17 cellular contexts compared by ENCODE assay signal in genomic region chr17:82970818-82971610, GRCh38.
A peak's percentile ranks its signal among the peaks of the same experiment; 100 is the strongest.
DNase-seq lines count a peak whose midpoint lies in the region; ATAC-seq and TF ChIP-seq lines count a peak whose summit lies in the region.
"Had no signal": no experiment of that assay in that cellular context is flagged by ENCODE, and none has a peak within 500 bp of the region (broad histone marks: within the 10 kb centered on the region; RNA-seq: fewer than 3 reads in every experiment).

No MANE protein-coding gene starts in this region.

- H2BK15ac ChIP-seq in neuronal stem cell (ENCODE audit: low read length), result no peak overlapping the region

- no peaks in the 10 kb centered on the region for H3K79me2 ChIP-seq in OCI-LY7 (ENCODE audit: insufficient read depth, low read depth, low read length)

- peak overlapping the region; percentile 81 for H3K27ac Mint-ChIP-seq in activated CD4-positive, alpha-beta T cell treated with anti-CD3 and anti-CD28 coated beads, Interleukin-2, amount 10 ng/mL, durations not matched to agents 7 days and 5 days
- no peak overlapping the region for H3K27ac Mint-ChIP-seq in CD4-positive, alpha-beta T cell
- H3K27ac Mint-ChIP-seq in naive thymus-derived CD4-positive, alpha-beta T cell, result no peak overlapping the region
- H3K27ac Mint-ChIP-seq in CD4-positive, alpha-beta memory T cell, result no peak overlapping the region

- intact Hi-C loops in OCI-LY7 (cut with micrococcal nuclease; ENCODE audit: unreplicated experiment), result loop anchor here (1.0 kb wide), 2 partner anchors 48 to 184 kb away; no protein-coding TSS in a partner anchor
- intact Hi-C loops in CD4-positive, alpha-beta T cell (cut with DNase I, micrococcal nuclease), result no loop called here
- intact Hi-C loops in naive thymus-derived CD4-positive, alpha-beta T cell (cut with micrococcal nuclease), result no loop called here
- intact Hi-C loops in CD4-positive, alpha-beta memory T cell (cut with micrococcal nuclease), result no loop called here

- H4K91ac ChIP-seq in neuronal stem cell (ENCODE audit: low read depth, low read length, poor library complexity), result no peak overlapping the region

- H4K20me1 ChIP-seq in OCI-LY7 (ENCODE audit: insufficient read depth, low read length), result no peaks in the 10 kb centered on the region

- no peak overlapping the region for H4K8ac ChIP-seq in neuronal stem cell (ENCODE audit: low read depth, low read length)

- no peak for TF ChIP-seq CTCF in OCI-LY7 (conservative IDR thresholded peaks at IDR 0.05; ENCODE audit: low read length)
- TF ChIP-seq CTCF in CD4-positive, alpha-beta T cell (IDR thresholded peaks at IDR 0.05), result no peak

- no peak overlapping the region for H3K4me3 Mint-ChIP-seq in activated CD4-positive, alpha-beta T cell treated with anti-CD3 and anti-CD28 coated beads, Interleukin-2, amount 10 ng/mL, durations not matched to agents 7 days and 5 days
- no peak overlapping the region for H3K4me3 Mint-ChIP-seq in CD4-positive, alpha-beta T cell
- peak overlapping the region in 3 of 10 donors; percentile 27 to 60 (median 49) for H3K4me3 Mint-ChIP-seq in naive thymus-derived CD4-positive, alpha-beta T cell
- no peak overlapping the region for H3K4me3 Mint-ChIP-seq in CD4-positive, alpha-beta memory T cell

- H3K36me3 Mint-ChIP-seq in activated CD4-positive, alpha-beta T cell treated with anti-CD3 and anti-CD28 coated beads, Interleukin-2, amount 10 ng/mL, durations not matched to agents 7 days and 5 days (ENCODE audit: low read depth), result no peaks in the 10 kb centered on the region
- no peaks in the 10 kb centered on the region for H3K36me3 Mint-ChIP-seq in CD4-positive, alpha-beta T cell (ENCODE audit: low read depth)
- peaks cover 0 to 16% (median 0%) of the 10 kb centered on the region in 5 donors for H3K36me3 Mint-ChIP-seq in naive thymus-derived CD4-positive, alpha-beta T cell
- no peaks in the 10 kb centered on the region for H3K36me3 Mint-ChIP-seq in CD4-positive, alpha-beta memory T cell

- POLR2A ChIA-PET in activated CD4-positive, alpha-beta T cell treated with anti-CD3 and anti-CD28 coated beads, Interleukin-2, amount 10 ng/mL, durations not matched to agents 7 days and 5 days (lab: Charles Lee), result no interaction called here
- POLR2A ChIA-PET in OCI-LY7 (lab: Charles Lee), result interaction anchor here (1.5 kb wide), 1 partner anchor 8 kb away, joined by 4 read pairs; no protein-coding TSS in a partner anchor
- POLR2A ChIA-PET in CD4-positive, alpha-beta T cell (lab: Charles Lee), result interaction anchor here (1.1 to 1.6 kb wide), 2 partner anchors 8 to 80 kb away, joined by 4 read pairs; no protein-coding TSS in a partner anchor
- POLR2A ChIA-PET in naive thymus-derived CD4-positive, alpha-beta T cell (lab: Charles Lee), result interaction anchor here (0.5 kb wide), 1 partner anchor 112 kb away, joined by 8 read pairs; no protein-coding TSS in a partner anchor
- POLR2A ChIA-PET in CD4-positive, alpha-beta memory T cell (lab: Charles Lee; ENCODE audit: partially characterized antibody), result no interaction called here

- no peak overlapping the region for H3K4ac ChIP-seq in neuronal stem cell (ENCODE audit: low read length)

- no peak overlapping the region for H3K4me3 ChIP-seq in OCI-LY7 (ENCODE audit: low read depth, low read length, poor library complexity, severe bottlenecking)
- peak overlapping the region in 1 of 2 donors; percentile 58 for H3K4me3 ChIP-seq in neuronal stem cell (ENCODE audit: low read length in 2 of 2)
- H3K4me3 ChIP-seq in naive thymus-derived CD4-positive, alpha-beta T cell (ENCODE audit: low read length), result no peak overlapping the region
- no peak overlapping the region for H3K4me3 ChIP-seq in CD4-positive, alpha-beta memory T cell (ENCODE audit: low read length in 2 of 2)
- H3K4me3 ChIP-seq: MG63, PC-9 had no signal

- DNase-seq in activated CD4-positive, alpha-beta T cell treated with anti-CD3 and anti-CD28 coated beads, Interleukin-2, amount 10 ng/mL, durations not matched to agents 7 days and 5 days, result peak; percentile 3
- DNase-seq in activated CD4-positive, alpha-beta T cell treated with anti-CD3 and anti-CD28 coated beads for 48 hours, result no peak
- DNase-seq in OCI-LY7 (ENCODE audit: low spot score), result no peak
- DNase-seq in islet precursor cell, result peak; percentile 47
- DNase-seq in neuronal stem cell (ENCODE audit: low spot score), result no peak
- no peak for DNase-seq in CD4-positive, alpha-beta T cell
- no peak for DNase-seq in naive thymus-derived CD4-positive, alpha-beta T cell
- no peak for DNase-seq in CD4-positive, alpha-beta memory T cell
- DNase-seq: C1 segment of cervical spinal cord, Caco-2, DMS53, MG63, NCI-H1092, NCI-H2081 treated with DMSO at 0.1 percent for 48 hours, NCI-H510A treated with DMSO at 0.1 percent for 48 hours, NCI-H82, PC-9 had no signal

- no peak overlapping the region for H2BK5ac ChIP-seq in neuronal stem cell (ENCODE audit: low read length)

- no peak overlapping the region for H3K18ac ChIP-seq in neuronal stem cell (ENCODE audit: low read length)

- no peaks in the 10 kb centered on the region for H3K79me1 ChIP-seq in neuronal stem cell (ENCODE audit: low read depth, low read length)

- peak overlapping the region; percentile 9 for H3K9ac ChIP-seq in neuronal stem cell (ENCODE audit: low read depth, low read length, poor library complexity)

- peak overlapping the region; percentile 89 for H3K27ac ChIP-seq in OCI-LY7 (ENCODE audit: low read depth, low read length, poor library complexity, severe bottlenecking)
- no peak overlapping the region for H3K27ac ChIP-seq in neuronal stem cell (replicated peaks; ENCODE audit: low read length)
- no peak overlapping the region for H3K27ac ChIP-seq in CD4-positive, alpha-beta T cell (ENCODE audit: low read depth, low read length)
- no peak overlapping the region for H3K27ac ChIP-seq in naive thymus-derived CD4-positive, alpha-beta T cell (ENCODE audit: low read depth, low read length)
- H3K27ac ChIP-seq in CD4-positive, alpha-beta memory T cell (ENCODE audit: low read depth, low read length), result no peak overlapping the region
- H3K27ac ChIP-seq: PC-9 had no signal

- no peak overlapping the region for H2BK120ac ChIP-seq in neuronal stem cell (ENCODE audit: low read depth, low read length)

- no TSS peak for BruUV-seq in OCI-LY7 (replicated peaks; lab: Mats Ljungman, UMichigan)

- H3K27me3 Mint-ChIP-seq in activated CD4-positive, alpha-beta T cell treated with anti-CD3 and anti-CD28 coated beads, Interleukin-2, amount 10 ng/mL, durations not matched to agents 7 days and 5 days, result no peaks in the 10 kb centered on the region
- no peaks in the 10 kb centered on the region for H3K27me3 Mint-ChIP-seq in CD4-positive, alpha-beta T cell
- H3K27me3 Mint-ChIP-seq in naive thymus-derived CD4-positive, alpha-beta T cell, result no peaks in the 10 kb centered on the region
- no peaks in the 10 kb centered on the region for H3K27me3 Mint-ChIP-seq in CD4-positive, alpha-beta memory T cell

- H3K14ac ChIP-seq in neuronal stem cell (ENCODE audit: low read length), result no peak overlapping the region

- H2AFZ ChIP-seq in OCI-LY7 (ENCODE audit: low read length), result no peak overlapping the region
- H2AFZ ChIP-seq in neuronal stem cell (ENCODE audit: low read length), result no peak overlapping the region
- H2AFZ ChIP-seq: PC-9 had no signal

- ATAC-seq in CD4-positive, alpha-beta T cell (ENCODE audit: poor library complexity), result no peak
- ATAC-seq in naive thymus-derived CD4-positive, alpha-beta T cell, result no peak

- peaks cover 60% of the 10 kb centered on the region for H3K4me1 ChIP-seq in OCI-LY7 (ENCODE audit: insufficient read depth, low read length, poor library complexity, severe bottlenecking)
- peaks cover 0 to 3% of the 10 kb centered on the region in 2 donors for H3K4me1 ChIP-seq in neuronal stem cell (ENCODE audit: control insufficient read depth in 2 of 2, insufficient read depth in 1 of 2, low read depth in 1 of 2, low read length in 2 of 2)
- no peaks in the 10 kb centered on the region for H3K4me1 ChIP-seq in naive thymus-derived CD4-positive, alpha-beta T cell (ENCODE audit: control insufficient read depth in 2 of 2, insufficient read depth in 2 of 2, low read length in 2 of 2)
- H3K4me1 ChIP-seq in CD4-positive, alpha-beta memory T cell (ENCODE audit: insufficient read depth, low read length), result no peaks in the 10 kb centered on the region
- H3K4me1 ChIP-seq: Caco-2 had no signal

- H3K23ac ChIP-seq in neuronal stem cell (ENCODE audit: low read depth, low read length, poor library complexity), result no peak overlapping the region

- CTCF ChIA-PET in activated CD4-positive, alpha-beta T cell treated with anti-CD3 and anti-CD28 coated beads, Interleukin-2, amount 10 ng/mL, durations not matched to agents 7 days and 5 days (lab: Charles Lee), result interaction anchor here (0.6 to 1.4 kb wide), 3 partner anchors 13 to 132 kb away, joined by 3 read pairs; no protein-coding TSS in a partner anchor
- CTCF ChIA-PET in OCI-LY7 (lab: Charles Lee; ENCODE audit: unreplicated experiment), result interaction anchor here (1.1 kb wide), 1 partner anchor 53 kb away, joined by 3 read pairs; no protein-coding TSS in a partner anchor
- CTCF ChIA-PET in CD4-positive, alpha-beta T cell (lab: Charles Lee), result no interaction called here
- CTCF ChIA-PET in naive thymus-derived CD4-positive, alpha-beta T cell (lab: Charles Lee), result no interaction called here
- CTCF ChIA-PET in CD4-positive, alpha-beta memory T cell (lab: Charles Lee; ENCODE audit: partially characterized antibody), result no interaction called here

- WGBS in neuronal stem cell (ENCODE audit: extremely low coverage in 2 of 2, insufficient read length in 2 of 2, insufficient replicate concordance in 1 of 2), 2 donors, result no CpG with 5 or more reads among the region's 47 CpGs

- H2BK12ac ChIP-seq in neuronal stem cell (ENCODE audit: low read length), result peak overlapping the region; percentile 10

- H3K9me2 ChIP-seq in OCI-LY7 (ENCODE audit: insufficient read depth, low read length), result no peaks in the 10 kb centered on the region

- H3K36me3 ChIP-seq in OCI-LY7 (ENCODE audit: insufficient read depth, low read length) (peaks cover 4% of the 10 kb centered on the region; the same call in 1 of the 2 replicates), neuronal stem cell (replicated peaks in 1 of 2; ENCODE audit: control insufficient read depth in 2 of 2, insufficient read depth in 2 of 2, low read length in 2 of 2) (no peaks in the 10 kb centered on the region)
- no peaks in the 10 kb centered on the region for H3K36me3 ChIP-seq in naive thymus-derived CD4-positive, alpha-beta T cell (ENCODE audit: control insufficient read depth in 2 of 3, insufficient read depth in 3 of 3, low read length in 3 of 3)
- no peaks in the 10 kb centered on the region for H3K36me3 ChIP-seq in CD4-positive, alpha-beta memory T cell (ENCODE audit: insufficient read depth, low read length)
- H3K36me3 ChIP-seq: MG63 had no signal

- no peaks in the 10 kb centered on the region for H3K9me3 Mint-ChIP-seq in activated CD4-positive, alpha-beta T cell treated with anti-CD3 and anti-CD28 coated beads, Interleukin-2, amount 10 ng/mL, durations not matched to agents 7 days and 5 days
- no peaks in the 10 kb centered on the region for H3K9me3 Mint-ChIP-seq in CD4-positive, alpha-beta T cell
- no peaks in the 10 kb centered on the region for H3K9me3 Mint-ChIP-seq in naive thymus-derived CD4-positive, alpha-beta T cell
- no peaks in the 10 kb centered on the region for H3K9me3 Mint-ChIP-seq in CD4-positive, alpha-beta memory T cell

- H3K9me3 ChIP-seq in OCI-LY7 (ENCODE audit: low read length) (no peaks in the 10 kb centered on the region), neuronal stem cell (replicated peaks in 1 of 2; ENCODE audit: control insufficient read depth in 2 of 2, insufficient read depth in 1 of 2, low read depth in 1 of 2, low read length in 2 of 2) (peaks cover 0 to 9% of the 10 kb centered on the region in 2 donors)
- no peaks in the 10 kb centered on the region for H3K9me3 ChIP-seq in CD4-positive, alpha-beta T cell (ENCODE audit: control insufficient read depth, low read length)
- H3K9me3 ChIP-seq in naive thymus-derived CD4-positive, alpha-beta T cell (ENCODE audit: control insufficient read depth in 2 of 3, low read length in 3 of 3), result no peaks in the 10 kb centered on the region
- H3K9me3 ChIP-seq in CD4-positive, alpha-beta memory T cell (ENCODE audit: control insufficient read depth in 1 of 2, low read length in 2 of 2), result no peaks in the 10 kb centered on the region
- H3K9me3 ChIP-seq: Caco-2, MG63 had no signal

- peaks cover 12% of the 10 kb centered on the region for H3K4me1 Mint-ChIP-seq in activated CD4-positive, alpha-beta T cell treated with anti-CD3 and anti-CD28 coated beads, Interleukin-2, amount 10 ng/mL, durations not matched to agents 7 days and 5 days
- H3K4me1 Mint-ChIP-seq in CD4-positive, alpha-beta T cell (ENCODE audit: low read depth), result peaks cover 6% of the 10 kb centered on the region
- peaks cover 0 to 8% (median 0%) of the 10 kb centered on the region in 7 donors for H3K4me1 Mint-ChIP-seq in naive thymus-derived CD4-positive, alpha-beta T cell
- no peaks in the 10 kb centered on the region for H3K4me1 Mint-ChIP-seq in CD4-positive, alpha-beta memory T cell

- no peak overlapping the region for H2AK5ac ChIP-seq in neuronal stem cell (ENCODE audit: low read depth, low read length)

- H3K4me2 ChIP-seq in OCI-LY7 (ENCODE audit: low read length) (peak overlapping the region; percentile 52), neuronal stem cell (ENCODE audit: insufficient read depth, low read length, poor library complexity, severe bottlenecking) (no peak overlapping the region)
- H3K4me2 ChIP-seq: PC-9 had no signal

- H3K27me3 ChIP-seq in neuronal stem cell (ENCODE audit: control insufficient read depth in 3 of 3, insufficient read depth in 3 of 3, low read depth in 1 of 3, low read length in 3 of 3), result no peaks in the 10 kb centered on the region
- no peaks in the 10 kb centered on the region for H3K27me3 ChIP-seq in CD4-positive, alpha-beta T cell (ENCODE audit: control insufficient read depth, insufficient read depth, low read length)
- H3K27me3 ChIP-seq in naive thymus-derived CD4-positive, alpha-beta T cell (ENCODE audit: control insufficient read depth in 2 of 2, insufficient read depth in 2 of 2, low read length in 2 of 2), result no peaks in the 10 kb centered on the region
- H3K27me3 ChIP-seq in CD4-positive, alpha-beta memory T cell (ENCODE audit: insufficient read depth, low read length), result no peaks in the 10 kb centered on the region
- H3K27me3 ChIP-seq: MG63 had no signal

Comparison
In these comparisons a context has a peak if more than half of its experiments do, and no peak if none do; other contexts are left out.
1. DNase-seq: peak in activated CD4-positive, alpha-beta T cell treated with anti-CD3 and anti-CD28 coated beads, Interleukin-2, amount 10 ng/mL, durations not matched to agents 7 days and 5 days (single experiment) and islet precursor cell (single experiment); none in activated CD4-positive, alpha-beta T cell treated with anti-CD3 and anti-CD28 coated beads for 48 hours (single experiment), OCI-LY7 (single experiment), neuronal stem cell (single experiment), CD4-positive, alpha-beta T cell (0 of 10), naive thymus-derived CD4-positive, alpha-beta T cell (0 of 9) and CD4-positive, alpha-beta memory T cell (0 of 5).
2. CTCF ChIA-PET loops: an anchor here in activated CD4-positive, alpha-beta T cell treated with anti-CD3 and anti-CD28 coated beads, Interleukin-2, amount 10 ng/mL, durations not matched to agents 7 days and 5 days (0.6 to 1.4 kb wide) and OCI-LY7 (1.1 kb wide); none called in CD4-positive, alpha-beta T cell, naive thymus-derived CD4-positive, alpha-beta T cell and CD4-positive, alpha-beta memory T cell.
3. POLR2A ChIA-PET loops: an anchor here in OCI-LY7 (1.5 kb wide), CD4-positive, alpha-beta T cell (1.1 to 1.6 kb wide) and naive thymus-derived CD4-positive, alpha-beta T cell (0.5 kb wide); none called in activated CD4-positive, alpha-beta T cell treated with anti-CD3 and anti-CD28 coated beads, Interleukin-2, amount 10 ng/mL, durations not matched to agents 7 days and 5 days and CD4-positive, alpha-beta memory T cell.